Comparison of ENCODE assay signal across 8 cellular contexts in genomic region chr22:42662114-42663021, GRCh38.
DNase-seq lines count a peak whose midpoint lies in the region; ATAC-seq and TF ChIP-seq lines count a peak whose summit lies in the region.

No MANE protein-coding gene starts in this region.

- peak; percentile 68 for TF ChIP-seq CTCF in NB4 (IDR thresholded peaks at IDR 0.05; ENCODE audit: low read depth, low read length)

- H3K27ac Mint-ChIP-seq in central memory CD8-positive, alpha-beta T cell (ENCODE audit: low read depth) = no peak overlapping the region

- no peaks in the 10 kb centered on the region for H3K27me3 Mint-ChIP-seq in central memory CD8-positive, alpha-beta T cell

- peak; percentile 52 for DNase-seq in NOMO-1 treated with dmso at 0.1 percent for 144 hours (lab: John Stamatoyannopoulos, UW; ENCODE audit: unreplicated experiment)
- DNase-seq in NOMO-1 treated with DMSO at 0.1 percent for 48 hours (lab: John Stamatoyannopoulos, UW; ENCODE audit: unreplicated experiment) = no peak
- peak; percentile 69 for DNase-seq in NB4 (ENCODE audit: low read depth)
- DNase-seq in activated CD4-positive, CD25-positive, alpha-beta regulatory T cell (lab: John Stamatoyannopoulos, UW) = peak; percentile 61 to 77 (median 68)
- peak; percentile 66 to 72 for DNase-seq in central memory CD8-positive, alpha-beta T cell (ENCODE audit: low spot score in 2 of 2)
- DNase-seq in kidney tubule cell (ENCODE audit: low spot score) = peak; percentile 75
- DNase-seq in stimulated activated CD4-positive, alpha-beta T cell treated with anti-CD3 and anti-CD28 coated beads, Interleukin-1b, Interleukin-23, amount 100 ng/mL, for 24 hours (ENCODE audit: low read depth in 4 of 4, low spot score in 1 of 4) = peak; percentile 71 to 80 (median 74)

- peak; percentile 75 for ATAC-seq in central memory CD8-positive, alpha-beta T cell (replicated peaks; ENCODE audit: extremely low read depth, poor library complexity, severe bottlenecking)
- ATAC-seq in HG02885 (IDR thresholded peaks at IDR 0.05; ENCODE audit: poor library complexity, unreplicated experiment) = no peak

- peaks cover 5% of the 10 kb centered on the region for H3K36me3 Mint-ChIP-seq in central memory CD8-positive, alpha-beta T cell (ENCODE audit: insufficient read depth)

- peak overlapping the region; percentile 61 for H3K4me3 Mint-ChIP-seq in central memory CD8-positive, alpha-beta T cell

- no peak overlapping the region for H3K4me3 ChIP-seq in NB4 (ENCODE audit: low read depth, low read length)

- H3K4me1 Mint-ChIP-seq in central memory CD8-positive, alpha-beta T cell = no peaks in the 10 kb centered on the region

- no peaks in the 10 kb centered on the region for H3K9me3 Mint-ChIP-seq in central memory CD8-positive, alpha-beta T cell

- TF ChIP-seq POLR2A in NB4 (IDR thresholded peaks at IDR 0.05; ENCODE audit: extremely low read depth, insufficient read length) = no peak
